Comparison of ENCODE assay signal across 13 cellular contexts in the genomic region with DNA sequence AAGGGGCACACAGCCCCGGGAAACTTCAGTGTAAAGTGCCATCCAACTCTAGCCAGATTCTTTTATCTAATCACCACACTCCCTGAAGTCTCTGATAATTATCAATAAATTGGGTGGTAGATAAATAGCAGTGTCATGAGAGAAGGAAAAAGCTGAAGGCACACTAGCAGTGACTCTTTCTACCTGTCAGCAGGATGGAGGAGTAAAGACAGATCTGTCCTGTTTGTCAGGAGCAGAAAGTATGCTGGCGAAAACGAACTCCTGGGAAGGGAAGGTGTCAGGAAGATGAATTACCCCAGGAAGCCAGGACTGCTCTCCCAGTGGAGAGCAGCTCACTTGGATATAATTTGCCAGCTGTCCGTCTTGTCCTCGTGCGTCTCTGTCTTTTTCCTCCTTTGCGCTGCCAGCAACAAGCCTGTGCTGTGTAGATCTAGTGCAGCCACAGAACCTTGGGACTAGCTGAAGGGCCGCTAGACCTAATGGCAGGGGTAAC.
DNase-seq lines count a peak whose midpoint lies in the region; ATAC-seq and TF ChIP-seq lines count a peak whose summit lies in the region.
"Had no signal": no experiment of that assay in that cellular context is flagged by ENCODE, and none has a peak within 500 bp of the region (broad histone marks: within the 10 kb centered on the region; RNA-seq: fewer than 3 reads in every experiment).

No MANE protein-coding gene starts in this region.

- H2BK120ac ChIP-seq in mesendoderm (ENCODE audit: low read depth, low read length) = no peak overlapping the region

- no peaks in the 10 kb centered on the region for H3K79me1 ChIP-seq in mesendoderm (ENCODE audit: low read length)

- no peaks in the 10 kb centered on the region for H3K79me2 ChIP-seq in mesendoderm (ENCODE audit: control insufficient read depth, insufficient read depth, low read length)

- no peak overlapping the region for H2BK5ac ChIP-seq in mesendoderm (ENCODE audit: low read length)

- H3K4me1 ChIP-seq in cardiac muscle cell (ENCODE audit: low read depth) = no peaks in the 10 kb centered on the region
- peaks cover 2% of the 10 kb centered on the region for H3K4me1 ChIP-seq in mesendoderm (ENCODE audit: control insufficient read depth, low read depth, low read length)

- no peak overlapping the region for H4K8ac ChIP-seq in mesendoderm (ENCODE audit: low read depth, low read length)

- H3K27me3 ChIP-seq in cardiac muscle cell = no peaks in the 10 kb centered on the region
- no peaks in the 10 kb centered on the region for H3K27me3 ChIP-seq in mesendoderm (ENCODE audit: insufficient read depth, low read length, poor library complexity)

- H3K56ac ChIP-seq in mesendoderm (ENCODE audit: low read length) = no peak overlapping the region

- H3K4ac ChIP-seq in mesendoderm (ENCODE audit: low read depth, low read length) = no peak overlapping the region

- H3K36me3 ChIP-seq in cardiac muscle cell (no peaks in the 10 kb centered on the region), mesendoderm (ENCODE audit: control insufficient read depth, insufficient read depth, low read length) (no peaks in the 10 kb centered on the region)

- DNase-seq in cardiac muscle cell (ENCODE audit: low read depth in 1 of 2, low spot score in 1 of 2) = peak in 1 of 2 donors; percentile 38
- no peak for DNase-seq in left ventricle myocardium superior
- peak; percentile 96 for DNase-seq in NCI-H69 (lab: John Stamatoyannopoulos, UW)
- peak; percentile 57 for DNase-seq in mesendoderm
- DNase-seq in activated T-cell treated with anti-CD3 and anti-CD28 coated beads, Interleukin-2, amount 50 U/mL, for 48 hours = no peak
- no peak for DNase-seq in NCI-H146 treated with DMSO at 0.1 percent for 48 hours (lab: John Stamatoyannopoulos, UW; ENCODE audit: unreplicated experiment)
- DNase-seq in NCI-H1092 (lab: John Stamatoyannopoulos, UW) = no peak
- DNase-seq: GOT3, NCI-H1436, NCI-H2081 treated with DMSO at 0.1 percent for 48 hours, NCI-H748 treated with DMSO at 0.1 percent for 48 hours had no signal

- WGBS in mesendoderm (ENCODE audit: extremely low coverage, insufficient coverage, low lambda C conversion rate) = no CpG with 5 or more reads among the region's 8 CpGs

- no peaks in the 10 kb centered on the region for H3K9me3 ChIP-seq in cardiac muscle cell (ENCODE audit: low read depth)

- no peak overlapping the region for H3K23ac ChIP-seq in mesendoderm (ENCODE audit: low read length)

- no peak for ATAC-seq in left ventricle myocardium superior

- intact Hi-C loops in left ventricle myocardium superior (cut with micrococcal nuclease) = no loop called here

- H3K18ac ChIP-seq in mesendoderm (ENCODE audit: low read length) = no peak overlapping the region

- no peak overlapping the region for H4K5ac ChIP-seq in mesendoderm (ENCODE audit: low read length)

- H2BK15ac ChIP-seq in mesendoderm (replicated peaks; ENCODE audit: low read depth) = no peak overlapping the region

- H3K9ac ChIP-seq in mesendoderm (ENCODE audit: low read length) = no peak overlapping the region

- H3K4me3 ChIP-seq in cardiac muscle cell (no peak overlapping the region), mesendoderm (ENCODE audit: low read length) (no peak overlapping the region)
- H3K4me3 ChIP-seq: SK-N-MC had no signal

- TF ChIP-seq CTCF in cardiac muscle cell (IDR thresholded peaks at IDR 0.05; ENCODE audit: low read depth, low read length) = no peak

- H3K27ac ChIP-seq in cardiac muscle cell (peak overlapping the region; percentile 21), mesendoderm (ENCODE audit: low read depth, low read length) (no peak overlapping the region)
- H3K27ac ChIP-seq: C4-2B, SK-N-MC had no signal

- no peak overlapping the region for H3K4me2 ChIP-seq in mesendoderm (ENCODE audit: low read length)

- H2AK5ac ChIP-seq in mesendoderm (ENCODE audit: low read length) = no peak overlapping the region

Comparison
In these comparisons a context has a peak if more than half of its experiments do, and no peak if none do; other contexts are left out.
1. DNase-seq: peak in NCI-H69 (single experiment) and mesendoderm (single experiment); none in left ventricle myocardium superior (single experiment), activated T-cell treated with anti-CD3 and anti-CD28 coated beads, Interleukin-2, amount 50 U/mL, for 48 hours (0 of 2), NCI-H146 treated with DMSO at 0.1 percent for 48 hours (single experiment) and NCI-H1092 (single experiment).